ENCODE assay signal across 17 cellular contexts in genomic region chr10:23156447-23157150, GRCh38. TPM values are rescaled to one million over a fixed set of nuclear protein-coding genes. Genes with fewer than 3 reads are reported as not detected.
DNase-seq lines count a peak whose midpoint lies in the region; ATAC-seq and TF ChIP-seq lines count a peak whose summit lies in the region.
"Had no signal": no experiment of that assay in that cellular context is flagged by ENCODE, and none has a peak within 500 bp of the region (broad histone marks: within the 10 kb centered on the region; RNA-seq: fewer than 3 reads in every experiment).

No MANE protein-coding gene starts in this region.

- no peak overlapping the region for H3K27ac ChIP-seq in BLaER1 treated with 17β-estradiol and CSF1 and Interleukin-3, amounts not matched to agents 10 nM and 100 nM
- H3K27ac ChIP-seq in DND-41 (ENCODE audit: low read length) (no peak overlapping the region), OCI-LY3 (ENCODE audit: low read length) (no peak overlapping the region), esophagus muscularis mucosa (replicated peaks in 1 of 4) (no peak overlapping the region)
- H3K27ac ChIP-seq: A549 had no signal

- no peaks in the 10 kb centered on the region for H3K27me3 ChIP-seq in BLaER1 treated with 17β-estradiol and CSF1 and Interleukin-3, amounts not matched to agents 10 nM and 100 nM
- no peaks in the 10 kb centered on the region for H3K27me3 ChIP-seq in DND-41 (ENCODE audit: insufficient read depth, low read length, poor library complexity)
- H3K27me3 ChIP-seq in OCI-LY3 (ENCODE audit: low read depth, low read length) = no peaks in the 10 kb centered on the region
- H3K27me3 ChIP-seq in esophagus muscularis mucosa = peaks cover 0 to 24% (median 0%) of the 10 kb centered on the region in 4 donors

- no peaks in the 10 kb centered on the region for H4K20me1 ChIP-seq in BLaER1 treated with 17β-estradiol and CSF1 and Interleukin-3, amounts not matched to agents 10 nM and 100 nM
- H4K20me1 ChIP-seq in DND-41 (ENCODE audit: insufficient read depth, low read length) (no peaks in the 10 kb centered on the region), OCI-LY3 (ENCODE audit: insufficient read depth, low read length) (no peaks in the 10 kb centered on the region)

- CTCF ChIA-PET in GM10248 (lab: Yijun Ruan, JAX) = interaction anchor here (0.7 to 4.3 kb wide), 11 partner anchors 11 to 1401 kb away, joined by 3 to 65 read pairs (median 4); partner anchors contain the start of gene DNAJC1

- H2AFZ ChIP-seq in DND-41 (ENCODE audit: low read depth, low read length) = no peak overlapping the region
- H2AFZ ChIP-seq in OCI-LY3 (ENCODE audit: low read depth, low read length) = no peak overlapping the region

- no peaks in the 10 kb centered on the region for H3K36me3 ChIP-seq in BLaER1 treated with 17β-estradiol and CSF1 and Interleukin-3, amounts not matched to agents 10 nM and 100 nM
- no peaks in the 10 kb centered on the region for H3K36me3 ChIP-seq in DND-41 (ENCODE audit: insufficient read depth, low read length)
- H3K36me3 ChIP-seq in OCI-LY3 (replicated peaks; ENCODE audit: low read depth, low read length) = no peaks in the 10 kb centered on the region
- H3K36me3 ChIP-seq in esophagus muscularis mucosa = no peaks in the 10 kb centered on the region
- H3K36me3 ChIP-seq: BE2C had no signal

- ATAC-seq in DND-41 (ENCODE audit: insufficient read depth, low read depth) (peak; percentile 50; the same call in 1 of the 3 replicates), GM18907 (IDR thresholded peaks at IDR 0.05; ENCODE audit: unreplicated experiment) (no peak)
- ATAC-seq: CD8-positive, alpha-beta T cell had no signal

- POLR2A ChIA-PET in GM10248 (lab: Yijun Ruan, JAX) = no interaction called here

- DNase-seq in DND-41 = no peak
- DNase-seq in esophagus muscularis mucosa (ENCODE audit: extremely low spot score) = peak; percentile 42
- DNase-seq in GM10248 (ENCODE audit: extremely low spot score) = no peak
- DNase-seq in stimulated activated CD4-positive, alpha-beta T cell treated with anti-CD3 and anti-CD28 coated beads, Interleukin-4, amount 100 ng/mL, for 4 hours = no peak
- no peak for DNase-seq in NOMO-1 treated with dmso at 0.1 percent for 144 hours (lab: John Stamatoyannopoulos, UW; ENCODE audit: unreplicated experiment)
- DNase-seq: BE2C; CD8-positive, alpha-beta T cell; COR-L47; DMS153; DMS79 treated with DMSO at 0.1 percent for 48 hours; GF-D8; GOT3; H9 had no signal

- H3K79me2 ChIP-seq in DND-41 (ENCODE audit: insufficient read depth, low read length) (no peaks in the 10 kb centered on the region), OCI-LY3 (ENCODE audit: low read length) (no peaks in the 10 kb centered on the region)

- H3K9me3 ChIP-seq in BLaER1 treated with 17β-estradiol and CSF1 and Interleukin-3, amounts not matched to agents 10 nM and 100 nM (replicated peaks in 1 of 11) = no peaks in the 10 kb centered on the region
- H3K9me3 ChIP-seq in DND-41 (ENCODE audit: insufficient read depth, low read length, severe bottlenecking) (no peaks in the 10 kb centered on the region), OCI-LY3 (ENCODE audit: insufficient read depth, low read length) (no peaks in the 10 kb centered on the region), esophagus muscularis mucosa (no peaks in the 10 kb centered on the region)
- H3K9me3 ChIP-seq: A549, BE2C had no signal

- TF ChIP-seq CTCF in DND-41 (IDR thresholded peaks at IDR 0.05; ENCODE audit: borderline replicate concordance, extremely low read depth, low read length, poor library complexity, severe bottlenecking) = no peak
- TF ChIP-seq CTCF in OCI-LY3 (IDR thresholded peaks at IDR 0.05; ENCODE audit: low read depth, low read length) = no peak
- no peak for TF ChIP-seq CTCF in esophagus muscularis mucosa (IDR thresholded peaks at IDR 0.05)
- TF ChIP-seq CTCF in GM10248 (IDR thresholded peaks at IDR 0.05; ENCODE audit: control extremely low read depth, extremely low read depth, low read depth, missing control alignments) = no peak

- no peak overlapping the region for H3K9ac ChIP-seq in BLaER1 treated with 17β-estradiol and CSF1 and Interleukin-3, amounts not matched to agents 10 nM and 100 nM
- no peak overlapping the region for H3K9ac ChIP-seq in DND-41 (ENCODE audit: low read depth, low read length)
- H3K9ac ChIP-seq in OCI-LY3 (ENCODE audit: low read length) = no peak overlapping the region

- intact Hi-C loops in esophagus muscularis mucosa (cut with DNase I) = no loop called here

- peaks cover 7 to 21% (median 18%) of the 10 kb centered on the region in 10 experiments; a peak in 17 of 20 replicates for H3K4me1 ChIP-seq in BLaER1 treated with 17β-estradiol and CSF1 and Interleukin-3, amounts not matched to agents 10 nM and 100 nM
- 0 out of 2 replicates have a peak, but pooled peaks cover 2% of the 10 kb centered on the region for H3K4me1 ChIP-seq in DND-41 (ENCODE audit: insufficient read depth, low read length)
- peaks cover 13% of the 10 kb centered on the region; the same call in 1 of the 2 replicates for H3K4me1 ChIP-seq in OCI-LY3 (ENCODE audit: low read length)
- peaks cover 4 to 7% (median 5%) of the 10 kb centered on the region in 4 donors for H3K4me1 ChIP-seq in esophagus muscularis mucosa
- H3K4me1 ChIP-seq: BE2C had no signal

- no peak for TF ChIP-seq EP300 in esophagus muscularis mucosa (IDR thresholded peaks at IDR 0.05)

- H3K4me3 ChIP-seq in BLaER1 treated with 17β-estradiol and CSF1 and Interleukin-3, amounts not matched to agents 10 nM and 100 nM = no peak overlapping the region
- H3K4me3 ChIP-seq in DND-41 (ENCODE audit: low read depth in 1 of 2, low read length in 2 of 2) (no peak overlapping the region), OCI-LY3 (ENCODE audit: low read length) (no peak overlapping the region), esophagus muscularis mucosa (no peak overlapping the region)
- H3K4me3 ChIP-seq: A549 had no signal

- no peak for TF ChIP-seq POLR2A in esophagus muscularis mucosa (IDR thresholded peaks at IDR 0.05; ENCODE audit: low read depth)

- H3K4me2 ChIP-seq in BLaER1 treated with 17β-estradiol and CSF1 and Interleukin-3, amounts not matched to agents 10 nM and 100 nM = peak overlapping the region in 8 of 11 experiments; percentile 21 to 41 (median 36); a peak in 13 of 22 replicates
- no peak overlapping the region for H3K4me2 ChIP-seq in DND-41 (ENCODE audit: insufficient read depth, low read length)
- peak overlapping the region; percentile 99; the same call in 1 of the 2 replicates for H3K4me2 ChIP-seq in OCI-LY3 (ENCODE audit: low read length)
- H3K4me2 ChIP-seq: A549 had no signal

- WGBS in esophagus muscularis mucosa = 69% methylated on average over 10 of the region's 10 CpGs

RNA-seq across cellular contexts. Expression of gene PTF1A, which starts 35.5 kb away (rescaled TPM):
- not detected for total RNA-seq in esophagus muscularis mucosa
- total RNA-seq: CD8-positive, alpha-beta T cell; H9 had no signal
